ENCODE assay signal across 8 cellular contexts in genomic region chr1:227542153-227543120, GRCh38. TPM values are rescaled to one million over a fixed set of nuclear protein-coding genes. Genes with fewer than 3 reads are reported as not detected.
A peak's percentile ranks its signal among the peaks of the same experiment; 100 is the strongest.
DNase-seq lines count a peak whose midpoint lies in the region; ATAC-seq and TF ChIP-seq lines count a peak whose summit lies in the region.

No MANE protein-coding gene starts in this region.

- peak; percentile 84 for DNase-seq in NCI-H460 (ENCODE audit: extremely low read depth, low read depth)
- DNase-seq in activated CD8-positive, alpha-beta T cell treated with anti-CD3 and anti-CD28 coated beads for 36 hours, result peak; percentile 91
- DNase-seq in effector CD8-positive, alpha-beta T cell (lab: John Stamatoyannopoulos, UW), result peak; percentile 77
- DNase-seq in medulla oblongata (ENCODE audit: extremely low spot score), result peak; percentile 82
- DNase-seq in stimulated activated CD4-positive, alpha-beta T cell treated with anti-CD3 and anti-CD28 coated beads, TNF-alpha, amount 100 ng/mL, for 24 hours (ENCODE audit: low read depth in 3 of 3), result peak; percentile 80 to 87 (median 84)

- no peaks in the 10 kb centered on the region for H3K27me3 ChIP-seq in ACC112 (ENCODE audit: insufficient read depth, low read length)

- no peaks in the 10 kb centered on the region for H3K9me3 Mint-ChIP-seq in activated CD8-positive, alpha-beta T cell treated with anti-CD3 and anti-CD28 coated beads for 36 hours

- CTCF ChIA-PET in activated CD8-positive, alpha-beta T cell treated with anti-CD3 and anti-CD28 coated beads for 36 hours (lab: Charles Lee), result interaction anchor here (0.6 to 1.8 kb wide), 14 partner anchors 9 to 622 kb away, joined by 3 to 14 read pairs (median 3); partner anchors contain the start of gene ZNF678

- peaks cover 7% of the 10 kb centered on the region for H3K4me1 Mint-ChIP-seq in activated CD8-positive, alpha-beta T cell treated with anti-CD3 and anti-CD28 coated beads for 36 hours (ENCODE audit: low read depth)

- peak overlapping the region; percentile 95 for H3K4me3 ChIP-seq in ACC112 (ENCODE audit: low read depth, low read length)

- POLR2A ChIA-PET in activated CD8-positive, alpha-beta T cell treated with anti-CD3 and anti-CD28 coated beads for 36 hours (lab: Charles Lee), result interaction anchor here (1.0 to 1.6 kb wide), 2 partner anchors 10 to 22 kb away, joined by 3 to 7 read pairs; no protein-coding TSS in a partner anchor

- TF ChIP-seq CTCF in activated CD8-positive, alpha-beta T cell treated with anti-CD3 and anti-CD28 coated beads for 36 hours (IDR thresholded peaks at IDR 0.05), result peak; percentile 94

- peak overlapping the region; percentile 50 for H3K4me3 Mint-ChIP-seq in activated CD8-positive, alpha-beta T cell treated with anti-CD3 and anti-CD28 coated beads for 36 hours

- peak overlapping the region; percentile 93 for H2AFZ ChIP-seq in ACC112 (ENCODE audit: low read length, unreplicated experiment)

- H3K27ac ChIP-seq in ACC112 (ENCODE audit: low read depth, low read length), result no peak overlapping the region

- H3K79me2 ChIP-seq in ACC112 (ENCODE audit: control insufficient read depth, insufficient read depth, low read length, unreplicated experiment), result no peaks in the 10 kb centered on the region

- no peaks in the 10 kb centered on the region for H3K36me3 ChIP-seq in ACC112 (ENCODE audit: insufficient read depth, low read length)

- peak; percentile 97 for ATAC-seq in GM18867 (IDR thresholded peaks at IDR 0.05; ENCODE audit: unreplicated experiment)
- ATAC-seq in HG03097 (IDR thresholded peaks at IDR 0.05; ENCODE audit: low FRiP score, unreplicated experiment), result peak; percentile 92
- ATAC-seq in activated CD8-positive, alpha-beta T cell treated with anti-CD3 and anti-CD28 coated beads for 36 hours, result peak; percentile 98

- peak overlapping the region; percentile 72 for H3K27ac Mint-ChIP-seq in activated CD8-positive, alpha-beta T cell treated with anti-CD3 and anti-CD28 coated beads for 36 hours

- H3K36me3 Mint-ChIP-seq in activated CD8-positive, alpha-beta T cell treated with anti-CD3 and anti-CD28 coated beads for 36 hours (ENCODE audit: low read depth), result no peaks in the 10 kb centered on the region

- no peaks in the 10 kb centered on the region for H3K27me3 Mint-ChIP-seq in activated CD8-positive, alpha-beta T cell treated with anti-CD3 and anti-CD28 coated beads for 36 hours

- H3K4me1 ChIP-seq in ACC112 (ENCODE audit: control insufficient read depth, insufficient read depth, low read length, unreplicated experiment), result peaks cover 10% of the 10 kb centered on the region

- intact Hi-C loops in activated CD8-positive, alpha-beta T cell treated with anti-CD3 and anti-CD28 coated beads for 36 hours (cut with micrococcal nuclease), result no loop called here

RNA-seq across cellular contexts. Expression of gene ZNF678, which starts 20.9 kb away (rescaled TPM):
- total RNA-seq in NCI-H460 (2014; rRNA removed; shearing (Covaris generic)), result 22.5 and 24.2 TPM in 2 replicates
- 5.8 and 14.9 TPM in 2 replicates for polyA plus RNA-seq in NCI-H460 (2014; cell fraction: nucleus; rRNA removed)
- 1 to 10 TPM; 6.7 to 7.4 TPM for total RNA-seq in activated CD8-positive, alpha-beta T cell treated with anti-CD3 and anti-CD28 coated beads for 36 hours
